10 cellular contexts compared by ENCODE assay signal in the genomic region with DNA sequence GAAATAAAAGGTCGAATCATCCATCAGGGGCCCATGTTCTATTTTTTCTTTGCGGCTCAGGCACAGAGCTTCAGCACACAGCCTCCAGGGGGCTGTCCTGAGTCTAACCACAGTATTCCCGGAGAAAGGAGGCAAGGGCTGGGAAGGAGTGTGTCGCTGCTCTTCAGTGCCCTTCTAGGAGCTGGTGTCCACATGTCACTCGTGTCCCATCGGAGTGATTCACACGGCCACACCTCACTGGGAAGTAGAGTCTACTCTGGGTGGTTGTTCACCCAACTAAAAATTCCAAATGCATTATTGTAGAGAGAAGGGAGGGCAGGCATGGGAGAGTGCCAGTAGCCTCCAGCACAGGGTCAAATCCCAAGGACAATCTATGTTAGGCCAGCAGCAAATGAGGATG.
DNase-seq lines count a peak whose midpoint lies in the region; ATAC-seq and TF ChIP-seq lines count a peak whose summit lies in the region.
"Had no signal": no experiment of that assay in that cellular context is flagged by ENCODE, and none has a peak within 500 bp of the region (broad histone marks: within the 10 kb centered on the region; RNA-seq: fewer than 3 reads in every experiment).

No MANE protein-coding gene starts in this region.

- H3K4me3 Mint-ChIP-seq in activated T-cell treated with anti-CD3 and anti-CD28 coated beads, Interleukin-2, amount 50 U/mL, for 4 hours, result no peak overlapping the region

- no peak for ATAC-seq in activated T-cell treated with anti-CD3 and anti-CD28 coated beads, Interleukin-2, amount 50 U/mL, for 4 hours
- no peak for ATAC-seq in HG03520 (IDR thresholded peaks at IDR 0.05; ENCODE audit: unreplicated experiment)

- no peaks in the 10 kb centered on the region for H3K79me2 ChIP-seq in hepatocyte

- peaks cover 7% of the 10 kb centered on the region for H3K4me1 Mint-ChIP-seq in activated T-cell treated with anti-CD3 and anti-CD28 coated beads, Interleukin-2, amount 50 U/mL, for 4 hours (ENCODE audit: low read depth)

- no peak overlapping the region for H3K27ac ChIP-seq in 22Rv1
- no peak overlapping the region for H3K27ac ChIP-seq in hepatocyte

- H3K9me3 Mint-ChIP-seq in activated T-cell treated with anti-CD3 and anti-CD28 coated beads, Interleukin-2, amount 50 U/mL, for 4 hours, result no peaks in the 10 kb centered on the region

- WGBS in hepatocyte (ENCODE audit: low lambda C conversion rate, missing lambda C conversion rate), result 47% methylated on average over 7 of the region's 7 CpGs

- no peaks in the 10 kb centered on the region for H4K20me1 ChIP-seq in hepatocyte (ENCODE audit: insufficient read depth, poor library complexity, severe bottlenecking)

- H3K4me3 ChIP-seq in GM12865 (ENCODE audit: low read depth, low read length) (no peak overlapping the region), hepatocyte (no peak overlapping the region)

- H3K36me3 ChIP-seq in hepatocyte (replicated peaks; ENCODE audit: insufficient read depth, low read depth), result no peaks in the 10 kb centered on the region

- H2AFZ ChIP-seq in hepatocyte, result no peak overlapping the region

- H3K9me3 ChIP-seq in hepatocyte (ENCODE audit: low read depth), result no peaks in the 10 kb centered on the region

- peaks cover 6% of the 10 kb centered on the region for H3K4me1 ChIP-seq in hepatocyte (ENCODE audit: insufficient read depth)

- H3K9me2 ChIP-seq in hepatocyte (replicated peaks; ENCODE audit: insufficient read depth), result no peaks in the 10 kb centered on the region

- H3K36me3 Mint-ChIP-seq in activated T-cell treated with anti-CD3 and anti-CD28 coated beads, Interleukin-2, amount 50 U/mL, for 4 hours (ENCODE audit: insufficient read depth), result no peaks in the 10 kb centered on the region

- H3K4me2 ChIP-seq in hepatocyte, result no peak overlapping the region

- peak; percentile 97 for TF ChIP-seq CTCF in 22Rv1 (IDR thresholded peaks at IDR 0.05)
- TF ChIP-seq CTCF in GM12865 (IDR thresholded peaks at IDR 0.05; ENCODE audit: insufficient read depth, low read depth, low read length, missing control alignments), result peak; percentile 9
- TF ChIP-seq CTCF in hepatocyte (IDR thresholded peaks at IDR 0.05; ENCODE audit: poor library complexity), result peak; percentile 30

- H3K27me3 Mint-ChIP-seq in activated T-cell treated with anti-CD3 and anti-CD28 coated beads, Interleukin-2, amount 50 U/mL, for 4 hours (ENCODE audit: low read depth), result peaks cover 50% of the 10 kb centered on the region

- no peaks in the 10 kb centered on the region for H3K27me3 ChIP-seq in hepatocyte

- no peak for DNase-seq in GM12865 (ENCODE audit: low read depth)
- DNase-seq in RPMI7951 (ENCODE audit: low read depth), result peak; percentile 82
- peak; percentile 51 for DNase-seq in hepatocyte (ENCODE audit: low spot score)
- no peak for DNase-seq in activated T-cell treated with anti-CD3 and anti-CD28 coated beads, Interleukin-2, amount 50 U/mL, for 4 hours
- DNase-seq in NCI-H510A (lab: John Stamatoyannopoulos, UW), result no peak
- no peak for DNase-seq in NCI-H2107 treated with DMSO at 0.1 percent for 48 hours (lab: John Stamatoyannopoulos, UW; ENCODE audit: unreplicated experiment)
- DNase-seq: activated CD4-positive, alpha-beta T cell treated with anti-CD3 and anti-CD28 coated beads, Interleukin-2, amount 50 U/mL, for 4 hours; stimulated activated CD4-positive, alpha-beta T cell treated with anti-CD3 and anti-CD28 coated beads, Interleukin-12 subunit alpha, Interleukin-12 subunit beta, amount 100 ng/mL, for 4 hours had no signal

Comparison
In these comparisons a context has a peak if more than half of its experiments do, and no peak if none do; other contexts are left out.
1. CTCF ChIP-seq: peak in every context shown above with its lines; median percentile 97 in 22Rv1; 30 in hepatocyte; 9 in GM12865.
2. DNase-seq: peak in RPMI7951 (single experiment) and hepatocyte (single experiment); none in GM12865 (single experiment), activated T-cell treated with anti-CD3 and anti-CD28 coated beads, Interleukin-2, amount 50 U/mL, for 4 hours (single experiment), NCI-H510A (single experiment) and NCI-H2107 treated with DMSO at 0.1 percent for 48 hours (single experiment).